1 cellular context compared by ENCODE assay signal in the genomic region with DNA sequence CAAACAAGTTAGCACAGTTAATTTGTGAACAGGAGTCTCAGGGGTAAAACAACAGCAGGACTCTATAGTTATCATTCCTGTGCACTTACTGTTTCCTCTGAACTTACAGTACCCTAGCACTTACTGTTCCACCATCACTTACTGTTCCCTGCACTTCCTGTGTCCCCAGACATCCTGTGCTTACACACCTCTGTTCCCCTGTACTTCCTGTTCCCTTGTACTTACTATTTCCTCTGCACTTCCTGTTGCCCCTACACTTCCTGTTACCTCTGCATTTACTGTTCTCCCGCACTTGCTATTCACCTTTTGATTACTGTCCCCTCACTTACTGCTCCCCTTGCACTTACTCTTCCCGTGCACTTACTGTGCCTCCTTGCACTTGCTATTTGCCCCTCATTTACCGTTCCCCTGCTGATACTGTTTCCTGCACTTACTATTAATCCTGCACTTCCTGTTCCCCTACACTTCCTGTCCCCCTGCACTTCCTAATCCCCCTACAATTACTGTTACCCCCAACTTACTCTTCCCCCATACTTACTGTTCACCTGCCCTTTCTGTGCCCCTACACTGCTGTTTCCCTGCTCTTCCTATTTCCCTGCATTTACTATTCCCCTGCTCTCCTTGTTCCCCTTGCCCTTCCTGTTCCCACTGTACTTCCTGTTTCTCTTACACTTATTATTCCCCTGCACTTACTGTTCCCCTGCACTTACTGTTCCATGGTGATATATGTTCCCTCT.
A peak's percentile ranks its signal among the peaks of the same experiment; 100 is the strongest.
TF ChIP-seq lines count a peak whose summit lies in the region.

No MANE protein-coding gene starts in this region.

TF ChIP-seq in K562, 482 proteins besides CTCF, POLR2A, EP300 and RAD21 (continues in another document):
- TF ChIP-seq TEAD4 (IDR thresholded peaks at IDR 0.05; ENCODE audit: low read length), result no peak
- no peak for TF ChIP-seq TEAD4 (CRISPR knock-in tag; IDR thresholded peaks at IDR 0.05; ENCODE audit: borderline replicate concordance)
- TF ChIP-seq, protein P1, sequence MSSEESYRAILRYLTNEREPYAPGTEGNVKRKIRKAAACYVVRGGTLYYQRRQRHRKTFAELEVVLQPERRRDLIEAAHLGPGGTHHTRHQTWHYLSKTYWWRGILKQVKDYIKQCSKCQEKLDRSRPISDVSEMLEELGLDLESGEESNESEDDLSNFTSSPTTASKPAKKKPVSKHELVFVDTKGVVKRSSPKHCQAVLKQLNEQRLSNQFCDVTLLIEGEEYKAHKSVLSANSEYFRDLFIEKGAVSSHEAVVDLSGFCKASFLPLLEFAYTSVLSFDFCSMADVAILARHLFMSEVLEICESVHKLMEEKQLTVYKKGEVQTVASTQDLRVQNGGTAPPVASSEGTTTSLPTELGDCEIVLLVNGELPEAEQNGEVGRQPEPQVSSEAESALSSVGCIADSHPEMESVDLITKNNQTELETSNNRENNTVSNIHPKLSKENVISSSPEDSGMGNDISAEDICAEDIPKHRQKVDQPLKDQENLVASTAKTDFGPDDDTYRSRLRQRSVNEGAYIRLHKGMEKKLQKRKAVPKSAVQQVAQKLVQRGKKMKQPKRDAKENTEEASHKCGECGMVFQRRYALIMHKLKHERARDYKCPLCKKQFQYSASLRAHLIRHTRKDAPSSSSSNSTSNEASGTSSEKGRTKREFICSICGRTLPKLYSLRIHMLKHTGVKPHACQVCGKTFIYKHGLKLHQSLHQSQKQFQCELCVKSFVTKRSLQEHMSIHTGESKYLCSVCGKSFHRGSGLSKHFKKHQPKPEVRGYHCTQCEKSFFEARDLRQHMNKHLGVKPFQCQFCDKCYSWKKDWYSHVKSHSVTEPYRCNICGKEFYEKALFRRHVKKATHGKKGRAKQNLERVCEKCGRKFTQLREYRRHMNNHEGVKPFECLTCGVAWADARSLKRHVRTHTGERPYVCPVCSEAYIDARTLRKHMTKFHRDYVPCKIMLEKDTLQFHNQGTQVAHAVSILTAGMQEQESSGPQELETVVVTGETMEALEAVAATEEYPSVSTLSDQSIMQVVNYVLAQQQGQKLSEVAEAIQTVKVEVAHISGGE (CRISPR knock-in tag; IDR thresholded peaks at IDR 0.05), result peak in 2 of 3 experiments; percentile 81 to 97; a peak in 5 of 6 replicates
- TF ChIP-seq ZBED1 (IDR thresholded peaks at IDR 0.05), result no peak
- no peak for TF ChIP-seq E2F5 (CRISPR knock-in tag; IDR thresholded peaks at IDR 0.05)
- TF ChIP-seq, protein P2, sequence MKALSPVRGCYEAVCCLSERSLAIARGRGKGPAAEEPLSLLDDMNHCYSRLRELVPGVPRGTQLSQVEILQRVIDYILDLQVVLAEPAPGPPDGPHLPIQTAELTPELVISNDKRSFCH (CRISPR knock-in tag; IDR thresholded peaks at IDR 0.05), result no peak
- TF ChIP-seq, protein P2 (tag; IDR thresholded peaks at IDR 0.05), result no peak
- TF ChIP-seq ZNF184 (CRISPR knock-in tag; IDR thresholded peaks at IDR 0.05), result no peak
- TF ChIP-seq FOXK1 (CRISPR knock-in tag; IDR thresholded peaks at IDR 0.05; ENCODE audit: borderline replicate concordance), result no peak
- peak; percentile 45 for TF ChIP-seq ASH1L (IDR thresholded peaks at IDR 0.05; ENCODE audit: borderline replicate concordance, low read depth, partially characterized antibody)
- no peak for TF ChIP-seq ZNF316 (IDR thresholded peaks at IDR 0.05)
- TF ChIP-seq SMC3 (conservative IDR thresholded peaks at IDR 0.05; ENCODE audit: insufficient read depth, low read depth, low read length), result no peak
- no peak for TF ChIP-seq NFIX (CRISPR knock-in tag; IDR thresholded peaks at IDR 0.05; ENCODE audit: low read depth)
- TF ChIP-seq ARID1B (IDR thresholded peaks at IDR 0.05), result no peak
- TF ChIP-seq ZNF23 (CRISPR knock-in tag; IDR thresholded peaks at IDR 0.05), result no peak
- TF ChIP-seq, protein P3, sequence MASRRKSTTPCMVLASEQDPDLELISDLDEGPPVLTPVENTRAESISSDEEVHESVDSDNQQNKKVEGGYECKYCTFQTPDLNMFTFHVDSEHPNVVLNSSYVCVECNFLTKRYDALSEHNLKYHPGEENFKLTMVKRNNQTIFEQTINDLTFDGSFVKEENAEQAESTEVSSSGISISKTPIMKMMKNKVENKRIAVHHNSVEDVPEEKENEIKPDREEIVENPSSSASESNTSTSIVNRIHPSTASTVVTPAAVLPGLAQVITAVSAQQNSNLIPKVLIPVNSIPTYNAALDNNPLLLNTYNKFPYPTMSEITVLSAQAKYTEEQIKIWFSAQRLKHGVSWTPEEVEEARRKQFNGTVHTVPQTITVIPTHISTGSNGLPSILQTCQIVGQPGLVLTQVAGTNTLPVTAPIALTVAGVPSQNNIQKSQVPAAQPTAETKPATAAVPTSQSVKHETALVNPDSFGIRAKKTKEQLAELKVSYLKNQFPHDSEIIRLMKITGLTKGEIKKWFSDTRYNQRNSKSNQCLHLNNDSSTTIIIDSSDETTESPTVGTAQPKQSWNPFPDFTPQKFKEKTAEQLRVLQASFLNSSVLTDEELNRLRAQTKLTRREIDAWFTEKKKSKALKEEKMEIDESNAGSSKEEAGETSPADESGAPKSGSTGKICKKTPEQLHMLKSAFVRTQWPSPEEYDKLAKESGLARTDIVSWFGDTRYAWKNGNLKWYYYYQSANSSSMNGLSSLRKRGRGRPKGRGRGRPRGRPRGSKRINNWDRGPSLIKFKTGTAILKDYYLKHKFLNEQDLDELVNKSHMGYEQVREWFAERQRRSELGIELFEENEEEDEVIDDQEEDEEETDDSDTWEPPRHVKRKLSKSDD (conservative IDR thresholded peaks at IDR 0.05; ENCODE audit: low read length), result no peak
- no peak for TF ChIP-seq ZNF766 (CRISPR knock-in tag; conservative IDR thresholded peaks at IDR 0.05)
- no peak for TF ChIP-seq NR1H2 (CRISPR knock-in tag; IDR thresholded peaks at IDR 0.05)
- TF ChIP-seq SMAD3 (CRISPR knock-in tag; conservative IDR thresholded peaks at IDR 0.05), result no peak
- TF ChIP-seq HEY1 (CRISPR knock-in tag; IDR thresholded peaks at IDR 0.05; ENCODE audit: borderline replicate concordance), result no peak
- no peak for TF ChIP-seq ZNF407 (IDR thresholded peaks at IDR 0.05; ENCODE audit: low read depth)
- 0 out of 4 replicates have a peak, but pooled peaks of 1 of the 2 experiments have one; percentile 15 for TF ChIP-seq SIX5 (IDR thresholded peaks at IDR 0.05; ENCODE audit: borderline replicate concordance in 1 of 2, insufficient read depth in 1 of 2, low read depth in 1 of 2, low read length in 2 of 2)
- TF ChIP-seq, protein P4, sequence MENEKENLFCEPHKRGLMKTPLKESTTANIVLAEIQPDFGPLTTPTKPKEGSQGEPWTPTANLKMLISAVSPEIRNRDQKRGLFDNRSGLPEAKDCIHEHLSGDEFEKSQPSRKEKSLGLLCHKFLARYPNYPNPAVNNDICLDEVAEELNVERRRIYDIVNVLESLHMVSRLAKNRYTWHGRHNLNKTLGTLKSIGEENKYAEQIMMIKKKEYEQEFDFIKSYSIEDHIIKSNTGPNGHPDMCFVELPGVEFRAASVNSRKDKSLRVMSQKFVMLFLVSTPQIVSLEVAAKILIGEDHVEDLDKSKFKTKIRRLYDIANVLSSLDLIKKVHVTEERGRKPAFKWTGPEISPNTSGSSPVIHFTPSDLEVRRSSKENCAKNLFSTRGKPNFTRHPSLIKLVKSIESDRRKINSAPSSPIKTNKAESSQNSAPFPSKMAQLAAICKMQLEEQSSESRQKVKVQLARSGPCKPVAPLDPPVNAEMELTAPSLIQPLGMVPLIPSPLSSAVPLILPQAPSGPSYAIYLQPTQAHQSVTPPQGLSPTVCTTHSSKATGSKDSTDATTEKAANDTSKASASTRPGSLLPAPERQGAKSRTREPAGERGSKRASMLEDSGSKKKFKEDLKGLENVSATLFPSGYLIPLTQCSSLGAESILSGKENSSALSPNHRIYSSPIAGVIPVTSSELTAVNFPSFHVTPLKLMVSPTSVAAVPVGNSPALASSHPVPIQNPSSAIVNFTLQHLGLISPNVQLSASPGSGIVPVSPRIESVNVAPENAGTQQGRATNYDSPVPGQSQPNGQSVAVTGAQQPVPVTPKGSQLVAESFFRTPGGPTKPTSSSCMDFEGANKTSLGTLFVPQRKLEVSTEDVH (IDR thresholded peaks at IDR 0.05; ENCODE audit: low read depth, partially characterized antibody), result peak; percentile 54
- 0 out of 2 replicates have a peak, but pooled peaks have one; percentile 33 for TF ChIP-seq NR2C1 (IDR thresholded peaks at IDR 0.05)
- TF ChIP-seq NR2C1 (tag; IDR thresholded peaks at IDR 0.05), result no peak
- TF ChIP-seq PHF20 (IDR thresholded peaks at IDR 0.05; ENCODE audit: partially characterized antibody), result peak; percentile 99
- TF ChIP-seq ESRRB (CRISPR knock-in tag; IDR thresholded peaks at IDR 0.05; ENCODE audit: borderline replicate concordance), result no peak
- TF ChIP-seq KAT8 (IDR thresholded peaks at IDR 0.05; ENCODE audit: low read depth), result peak; percentile 19; the same call in 1 of the 2 replicates
- no peak for TF ChIP-seq SMAD1 (IDR thresholded peaks at IDR 0.05; ENCODE audit: low read depth, low read length, partially characterized antibody)
- TF ChIP-seq ETV1 (tag; conservative IDR thresholded peaks at IDR 0.05; ENCODE audit: low read depth), result peak; percentile 68
- no peak for TF ChIP-seq POLR2H (tag; IDR thresholded peaks at IDR 0.05; ENCODE audit: low read depth)
- TF ChIP-seq NCOA1 (IDR thresholded peaks at IDR 0.05; ENCODE audit: low read depth), result peak; percentile 75; the same call in 1 of the 2 replicates
- no peak for TF ChIP-seq XRCC3 (IDR thresholded peaks at IDR 0.05)
- TF ChIP-seq BRCA1 (IDR thresholded peaks at IDR 0.05), result no peak
- TF ChIP-seq BRCA1 (CRISPR knock-in tag; IDR thresholded peaks at IDR 0.05), result no peak
- no peak for TF ChIP-seq ZBTB17 (CRISPR knock-in tag; IDR thresholded peaks at IDR 0.05)
- peak; percentile 87 for TF ChIP-seq GABPB1 (CRISPR knock-in tag; IDR thresholded peaks at IDR 0.05)
- TF ChIP-seq GABPA (tag; conservative IDR thresholded peaks at IDR 0.05; ENCODE audit: low read depth), result peak; percentile 82
